In the genomic region with DNA sequence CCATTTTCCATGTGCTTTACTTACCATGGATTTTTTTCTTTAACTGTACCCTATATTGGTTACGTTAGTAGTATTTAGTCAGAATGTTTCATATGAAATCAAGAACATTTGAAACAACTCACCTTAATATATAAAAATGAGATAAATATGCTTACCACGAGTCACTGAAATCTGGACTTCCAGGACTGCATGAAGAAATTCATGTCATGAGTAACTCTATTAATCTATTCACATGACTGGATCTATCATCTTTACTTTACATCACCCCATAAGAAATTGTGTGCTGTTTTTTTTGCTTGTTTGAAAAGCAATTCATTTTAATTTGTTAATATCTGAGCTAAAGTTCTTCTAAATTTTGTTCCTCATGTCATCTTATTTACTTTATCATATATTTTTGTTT, we compare ENCODE assay signal across 1 cellular context.
TF ChIP-seq lines count a peak whose summit lies in the region.

No MANE protein-coding gene starts in this region.

TF ChIP-seq in IMR-90, 13 proteins besides CTCF, POLR2A, EP300 and RAD21:
- TF ChIP-seq MAFK (IDR thresholded peaks at IDR 0.05; ENCODE audit: low read depth, low read length) = no peak
- 0 out of 2 replicates have a peak, but pooled peaks have one; percentile 9 for TF ChIP-seq CEBPB (IDR thresholded peaks at IDR 0.05; ENCODE audit: low read depth, low read length)
